17 cellular contexts compared by ENCODE assay signal in genomic region chr5:135323701-135324132, GRCh38.
"Had no signal": no experiment of that assay in that cellular context is flagged by ENCODE, and none has a peak within 500 bp of the region (broad histone marks: within the 10 kb centered on the region; RNA-seq: fewer than 3 reads in every experiment).

No MANE protein-coding gene starts in this region.

- H3K4me3 ChIP-seq: adrenal gland, esophagus muscularis mucosa, lung, psoas muscle, smooth muscle cell, suprapubic skin, transverse colon, uterus had no signal

- ATAC-seq: psoas muscle; sciatic nerve; stimulated activated naive CD8-positive, alpha-beta T cell treated with anti-CD3 and anti-CD28 coated beads, Interleukin-15, amount 100 ng/mL, for 72 hours had no signal

- H3K36me3 ChIP-seq: adrenal gland, esophagus muscularis mucosa, suprapubic skin, transverse colon, uterus had no signal

- H3K27ac ChIP-seq: adrenal gland, esophagus muscularis mucosa, psoas muscle, suprapubic skin, transverse colon, uterus had no signal

- H3K4me1 ChIP-seq: adrenal gland, esophagus muscularis mucosa, uterus had no signal

- H3K9me3 Mint-ChIP-seq: stimulated activated naive CD8-positive, alpha-beta T cell treated with anti-CD3 and anti-CD28 coated beads, Interleukin-15, amount 100 ng/mL, for 72 hours had no signal

- H3K4me3 Mint-ChIP-seq: stimulated activated naive CD8-positive, alpha-beta T cell treated with anti-CD3 and anti-CD28 coated beads, Interleukin-15, amount 100 ng/mL, for 72 hours had no signal

- H3K9me3 ChIP-seq: adrenal gland, esophagus muscularis mucosa, psoas muscle, suprapubic skin, transverse colon, uterus had no signal

- H3K27me3 ChIP-seq: adrenal gland, esophagus muscularis mucosa, suprapubic skin, transverse colon, uterus had no signal

- H3K27ac Mint-ChIP-seq: stimulated activated naive CD8-positive, alpha-beta T cell treated with anti-CD3 and anti-CD28 coated beads, Interleukin-15, amount 100 ng/mL, for 72 hours had no signal

- DNase-seq: activated CD4-positive, alpha-beta T cell treated with anti-CD3 and anti-CD28 coated beads, Interleukin-2, amount 50 U/mL, for 1 hour; activated CD4-positive, CD25-positive, alpha-beta regulatory T cell; activated naive CD4-positive, alpha-beta T cell treated with anti-CD3 and anti-CD28 coated beads, Interleukin-2, amount 50 U/mL, for 16 hours; effector CD8-positive, alpha-beta T cell; psoas muscle; stimulated activated CD4-positive, alpha-beta T cell treated with anti-CD3 and anti-CD28 coated beads, Interleukin-4, amount 100 ng/mL, for 1 hour; stimulated activated naive CD8-positive, alpha-beta T cell treated with anti-CD3 and anti-CD28 coated beads, Interleukin-15, amount 100 ng/mL, for 72 hours; T-helper 1 cell; T-helper 9 cell; transverse colon; uterus had no signal

- H3K4me2 ChIP-seq: smooth muscle cell had no signal

- H3K27me3 Mint-ChIP-seq: stimulated activated naive CD8-positive, alpha-beta T cell treated with anti-CD3 and anti-CD28 coated beads, Interleukin-15, amount 100 ng/mL, for 72 hours had no signal
